In the genomic region with DNA sequence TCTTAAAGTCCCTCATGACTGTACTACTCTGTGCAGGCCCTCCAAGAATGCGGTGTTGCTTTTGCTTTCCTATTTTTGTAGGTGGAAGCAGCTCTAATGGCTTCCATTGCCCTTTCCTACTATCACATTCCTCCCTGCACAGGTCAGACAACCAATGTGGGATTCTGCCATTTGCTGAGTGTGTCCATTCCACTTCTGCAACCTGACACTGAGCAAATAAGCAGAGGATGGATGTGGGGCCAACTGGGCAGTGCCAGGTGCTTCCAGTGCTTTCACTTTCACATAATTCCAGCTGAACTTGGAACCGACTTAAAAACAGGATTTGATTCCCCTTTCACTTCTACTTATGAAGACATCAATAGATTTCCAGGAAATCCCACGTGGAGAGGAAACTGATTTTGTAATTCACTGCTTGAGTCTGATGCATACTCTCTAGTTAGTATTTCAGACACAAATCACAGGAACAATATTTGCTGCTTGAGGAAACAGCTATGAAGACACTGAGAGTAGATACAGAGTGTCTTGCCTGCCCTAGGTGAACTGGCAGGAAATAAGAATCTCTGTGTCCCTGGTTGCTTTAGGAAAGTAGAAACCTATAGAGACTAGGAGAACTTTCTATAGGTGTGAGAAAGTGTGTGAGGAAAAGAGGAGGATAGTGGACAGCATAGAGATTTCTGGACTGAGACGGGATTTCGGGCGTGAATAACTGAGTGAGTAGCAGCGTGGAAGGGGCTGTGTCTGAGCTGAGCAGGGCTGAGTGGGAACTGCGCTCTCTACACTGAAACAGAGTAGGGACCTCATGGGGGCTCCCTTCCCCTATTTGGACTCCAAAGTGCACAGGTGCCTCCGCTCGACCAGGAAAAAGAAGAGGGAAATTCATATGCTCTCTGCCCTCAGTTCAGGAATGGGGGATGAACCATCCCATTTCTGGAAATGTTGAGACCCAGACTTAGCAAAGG, we compare ENCODE assay signal across 2 cellular contexts.
TF ChIP-seq lines count a peak whose summit lies in the region.

No MANE protein-coding gene starts in this region.

TF ChIP-seq in A549, 52 proteins besides CTCF, POLR2A, EP300 and RAD21:
- TF ChIP-seq RCOR1 (IDR thresholded peaks at IDR 0.05; ENCODE audit: low read depth, low read length) (no peak), HOXB5 (CRISPR knock-in tag; IDR thresholded peaks at IDR 0.05) (no peak)

TF ChIP-seq in GM23338, 12 proteins besides CTCF, POLR2A, EP300 and RAD21:
- TF ChIP-seq, protein P1, sequence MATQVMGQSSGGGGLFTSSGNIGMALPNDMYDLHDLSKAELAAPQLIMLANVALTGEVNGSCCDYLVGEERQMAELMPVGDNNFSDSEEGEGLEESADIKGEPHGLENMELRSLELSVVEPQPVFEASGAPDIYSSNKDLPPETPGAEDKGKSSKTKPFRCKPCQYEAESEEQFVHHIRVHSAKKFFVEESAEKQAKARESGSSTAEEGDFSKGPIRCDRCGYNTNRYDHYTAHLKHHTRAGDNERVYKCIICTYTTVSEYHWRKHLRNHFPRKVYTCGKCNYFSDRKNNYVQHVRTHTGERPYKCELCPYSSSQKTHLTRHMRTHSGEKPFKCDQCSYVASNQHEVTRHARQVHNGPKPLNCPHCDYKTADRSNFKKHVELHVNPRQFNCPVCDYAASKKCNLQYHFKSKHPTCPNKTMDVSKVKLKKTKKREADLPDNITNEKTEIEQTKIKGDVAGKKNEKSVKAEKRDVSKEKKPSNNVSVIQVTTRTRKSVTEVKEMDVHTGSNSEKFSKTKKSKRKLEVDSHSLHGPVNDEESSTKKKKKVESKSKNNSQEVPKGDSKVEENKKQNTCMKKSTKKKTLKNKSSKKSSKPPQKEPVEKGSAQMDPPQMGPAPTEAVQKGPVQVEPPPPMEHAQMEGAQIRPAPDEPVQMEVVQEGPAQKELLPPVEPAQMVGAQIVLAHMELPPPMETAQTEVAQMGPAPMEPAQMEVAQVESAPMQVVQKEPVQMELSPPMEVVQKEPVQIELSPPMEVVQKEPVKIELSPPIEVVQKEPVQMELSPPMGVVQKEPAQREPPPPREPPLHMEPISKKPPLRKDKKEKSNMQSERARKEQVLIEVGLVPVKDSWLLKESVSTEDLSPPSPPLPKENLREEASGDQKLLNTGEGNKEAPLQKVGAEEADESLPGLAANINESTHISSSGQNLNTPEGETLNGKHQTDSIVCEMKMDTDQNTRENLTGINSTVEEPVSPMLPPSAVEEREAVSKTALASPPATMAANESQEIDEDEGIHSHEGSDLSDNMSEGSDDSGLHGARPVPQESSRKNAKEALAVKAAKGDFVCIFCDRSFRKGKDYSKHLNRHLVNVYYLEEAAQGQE (IDR thresholded peaks at IDR 0.05; ENCODE audit: unreplicated experiment), result no peak
- TF ChIP-seq STAT1 (IDR thresholded peaks at IDR 0.05; ENCODE audit: unreplicated experiment), result no peak
- no peak for TF ChIP-seq EZH2 (IDR thresholded peaks at IDR 0.05; ENCODE audit: low read depth, unreplicated experiment)
- TF ChIP-seq CREB1 (CRISPR knock-in tag; IDR thresholded peaks at IDR 0.05; ENCODE audit: low read depth), result no peak
- TF ChIP-seq JUNB (IDR thresholded peaks at IDR 0.05; ENCODE audit: unreplicated experiment), result no peak
- TF ChIP-seq EZH2phosphoT487 (IDR thresholded peaks at IDR 0.05; ENCODE audit: unreplicated experiment), result no peak
- TF ChIP-seq ZNF114 (CRISPR knock-in tag; IDR thresholded peaks at IDR 0.05), result no peak
- TF ChIP-seq NANOG (IDR thresholded peaks at IDR 0.05; ENCODE audit: borderline replicate concordance), result no peak
- no peak for TF ChIP-seq POLR2AphosphoS5 (IDR thresholded peaks at IDR 0.05; ENCODE audit: low read depth)
- TF ChIP-seq, protein P2, sequence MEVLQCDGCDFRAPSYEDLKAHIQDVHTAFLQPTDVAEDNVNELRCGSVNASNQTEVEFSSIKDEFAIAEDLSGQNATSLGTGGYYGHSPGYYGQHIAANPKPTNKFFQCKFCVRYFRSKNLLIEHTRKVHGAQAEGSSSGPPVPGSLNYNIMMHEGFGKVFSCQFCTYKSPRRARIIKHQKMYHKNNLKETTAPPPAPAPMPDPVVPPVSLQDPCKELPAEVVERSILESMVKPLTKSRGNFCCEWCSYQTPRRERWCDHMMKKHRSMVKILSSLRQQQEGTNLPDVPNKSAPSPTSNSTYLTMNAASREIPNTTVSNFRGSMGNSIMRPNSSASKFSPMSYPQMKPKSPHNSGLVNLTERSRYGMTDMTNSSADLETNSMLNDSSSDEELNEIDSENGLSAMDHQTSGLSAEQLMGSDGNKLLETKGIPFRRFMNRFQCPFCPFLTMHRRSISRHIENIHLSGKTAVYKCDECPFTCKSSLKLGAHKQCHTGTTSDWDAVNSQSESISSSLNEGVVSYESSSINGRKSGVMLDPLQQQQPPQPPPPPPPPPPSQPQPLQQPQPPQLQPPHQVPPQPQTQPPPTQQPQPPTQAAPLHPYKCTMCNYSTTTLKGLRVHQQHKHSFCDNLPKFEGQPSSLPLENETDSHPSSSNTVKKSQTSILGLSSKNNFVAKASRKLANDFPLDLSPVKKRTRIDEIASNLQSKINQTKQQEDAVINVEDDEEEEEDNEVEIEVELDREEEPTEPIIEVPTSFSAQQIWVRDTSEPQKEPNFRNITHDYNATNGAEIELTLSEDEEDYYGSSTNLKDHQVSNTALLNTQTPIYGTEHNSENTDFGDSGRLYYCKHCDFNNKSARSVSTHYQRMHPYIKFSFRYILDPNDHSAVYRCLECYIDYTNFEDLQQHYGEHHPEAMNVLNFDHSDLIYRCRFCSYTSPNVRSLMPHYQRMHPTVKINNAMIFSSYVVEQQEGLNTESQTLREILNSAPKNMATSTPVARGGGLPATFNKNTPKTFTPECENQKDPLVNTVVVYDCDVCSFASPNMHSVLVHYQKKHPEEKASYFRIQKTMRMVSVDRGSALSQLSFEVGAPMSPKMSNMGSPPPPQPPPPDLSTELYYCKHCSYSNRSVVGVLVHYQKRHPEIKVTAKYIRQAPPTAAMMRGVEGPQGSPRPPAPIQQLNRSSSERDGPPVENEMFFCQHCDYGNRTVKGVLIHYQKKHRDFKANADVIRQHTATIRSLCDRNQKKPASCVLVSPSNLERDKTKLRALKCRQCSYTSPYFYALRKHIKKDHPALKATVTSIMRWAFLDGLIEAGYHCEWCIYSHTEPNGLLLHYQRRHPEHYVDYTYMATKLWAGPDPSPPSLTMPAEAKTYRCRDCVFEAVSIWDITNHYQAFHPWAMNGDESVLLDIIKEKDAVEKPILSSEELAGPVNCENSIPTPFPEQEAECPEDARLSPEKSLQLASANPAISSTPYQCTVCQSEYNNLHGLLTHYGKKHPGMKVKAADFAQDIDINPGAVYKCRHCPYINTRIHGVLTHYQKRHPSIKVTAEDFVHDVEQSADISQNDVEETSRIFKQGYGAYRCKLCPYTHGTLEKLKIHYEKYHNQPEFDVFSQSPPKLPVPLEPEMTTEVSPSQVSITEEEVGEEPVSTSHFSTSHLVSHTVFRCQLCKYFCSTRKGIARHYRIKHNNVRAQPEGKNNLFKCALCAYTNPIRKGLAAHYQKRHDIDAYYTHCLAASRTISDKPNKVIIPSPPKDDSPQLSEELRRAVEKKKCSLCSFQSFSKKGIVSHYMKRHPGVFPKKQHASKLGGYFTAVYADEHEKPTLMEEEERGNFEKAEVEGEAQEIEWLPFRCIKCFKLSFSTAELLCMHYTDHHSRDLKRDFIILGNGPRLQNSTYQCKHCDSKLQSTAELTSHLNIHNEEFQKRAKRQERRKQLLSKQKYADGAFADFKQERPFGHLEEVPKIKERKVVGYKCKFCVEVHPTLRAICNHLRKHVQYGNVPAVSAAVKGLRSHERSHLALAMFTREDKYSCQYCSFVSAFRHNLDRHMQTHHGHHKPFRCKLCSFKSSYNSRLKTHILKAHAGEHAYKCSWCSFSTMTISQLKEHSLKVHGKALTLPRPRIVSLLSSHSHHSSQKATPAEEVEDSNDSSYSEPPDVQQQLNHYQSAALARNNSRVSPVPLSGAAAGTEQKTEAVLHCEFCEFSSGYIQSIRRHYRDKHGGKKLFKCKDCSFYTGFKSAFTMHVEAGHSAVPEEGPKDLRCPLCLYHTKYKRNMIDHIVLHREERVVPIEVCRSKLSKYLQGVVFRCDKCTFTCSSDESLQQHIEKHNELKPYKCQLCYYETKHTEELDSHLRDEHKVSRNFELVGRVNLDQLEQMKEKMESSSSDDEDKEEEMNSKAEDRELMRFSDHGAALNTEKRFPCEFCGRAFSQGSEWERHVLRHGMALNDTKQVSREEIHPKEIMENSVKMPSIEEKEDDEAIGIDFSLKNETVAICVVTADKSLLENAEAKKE (CRISPR knock-in tag; IDR thresholded peaks at IDR 0.05), result no peak
